ENCODE assay signal across 8 cellular contexts in genomic region chr7:35055733-35056132, GRCh38. TPM values are rescaled to one million over a fixed set of nuclear protein-coding genes. Genes with fewer than 3 reads are reported as not detected.
A peak's percentile ranks its signal among the peaks of the same experiment; 100 is the strongest.
DNase-seq lines count a peak whose midpoint lies in the region; ATAC-seq and TF ChIP-seq lines count a peak whose summit lies in the region.
"Not testable (repeated sequence)": the region's sequence is repeated elsewhere in the genome, so short reads cannot be mapped to it uniquely, and the experiment has no call there.

No MANE protein-coding gene starts in this region.

- not testable (repeated sequence) for H3F3A ChIP-seq in GM23338 (replicated peaks; ENCODE audit: low read depth); neural progenitor cell (ENCODE audit: low read depth)

- H3K4me3 Mint-ChIP-seq in GM23338, neural progenitor cell: not testable (repeated sequence)

- intact Hi-C loops in OCI-LY7 (cut with micrococcal nuclease; ENCODE audit: unreplicated experiment), result not testable (repeated sequence)

- not testable (repeated sequence) for H3K79me2 ChIP-seq in GM23338 (replicated peaks; ENCODE audit: insufficient read depth); OCI-LY7 (ENCODE audit: insufficient read depth, low read depth, low read length); neural progenitor cell (ENCODE audit: low read depth)

- CTCF ChIA-PET in OCI-LY7 (lab: Charles Lee; ENCODE audit: unreplicated experiment), result not testable (repeated sequence)

- not testable (repeated sequence) for H3K36me3 ChIP-seq in GM06990 (ENCODE audit: control insufficient read depth, insufficient read depth, low read length); GM23338 (ENCODE audit: insufficient read depth); OCI-LY7 (ENCODE audit: insufficient read depth, low read length); neural progenitor cell

- not testable (repeated sequence) for H3K9me3 ChIP-seq in OCI-LY7 (ENCODE audit: low read length); neural progenitor cell (ENCODE audit: low read depth)

- H3K4me1 Mint-ChIP-seq in GM23338, result peaks cover 18% of the 10 kb centered on the region
- not testable (repeated sequence) for H3K4me1 Mint-ChIP-seq in neural progenitor cell

- not testable (repeated sequence) for H3K36me3 Mint-ChIP-seq in GM23338 (ENCODE audit: low read depth); neural progenitor cell

- not testable (repeated sequence) for H3K4me2 ChIP-seq in GM23338; OCI-LY7 (ENCODE audit: low read length); neural progenitor cell

- not testable (repeated sequence) for H3K9me3 Mint-ChIP-seq in GM23338, neural progenitor cell

- not testable (repeated sequence) for H3K27me3 ChIP-seq in GM06990 (replicated peaks; ENCODE audit: control insufficient read depth, insufficient read depth, low read length); GM23338 (ENCODE audit: insufficient read depth); neural progenitor cell

- not testable (repeated sequence) for H3K4me3 ChIP-seq in GM06990 (replicated peaks; ENCODE audit: low read depth, low read length); GM23338; OCI-LY7 (ENCODE audit: low read depth, low read length, poor library complexity, severe bottlenecking); astrocyte of the cerebellum (ENCODE audit: low read depth, low read length); fibroblast of pulmonary artery (replicated peaks; ENCODE audit: low read depth, low read length); neural progenitor cell

- H2AFZ ChIP-seq in GM23338; OCI-LY7 (ENCODE audit: low read length); neural progenitor cell (replicated peaks): not testable (repeated sequence)

- H3K9ac ChIP-seq in neural progenitor cell, result not testable (repeated sequence)

- in situ Hi-C loops in ACHN (cut with HindIII; ENCODE audit: low pct_ligation_motif_present, low pct_unique_long_range_greater_than_20kb, low sequenced_read_pairs); astrocyte of the cerebellum (cut with HindIII; ENCODE audit: low sequenced_read_pairs): not testable (repeated sequence)

- DNase-seq in ACHN, result peak; percentile 23
- not testable (repeated sequence) for DNase-seq in GM06990 (ENCODE audit: extremely low read depth, insufficient read length); astrocyte of the cerebellum (ENCODE audit: low read depth); fibroblast of pulmonary artery (ENCODE audit: low read depth)
- DNase-seq in GM23338 (ENCODE audit: low spot score), result peak; percentile 45
- DNase-seq in OCI-LY7 (ENCODE audit: low spot score), result peak; percentile 7
- peak; percentile 26 for DNase-seq in neural progenitor cell (ENCODE audit: low spot score)

- POLR2A ChIA-PET in OCI-LY7 (lab: Charles Lee), result not testable (repeated sequence)

- H4K20me1 ChIP-seq in GM23338 (replicated peaks; ENCODE audit: insufficient read depth); OCI-LY7 (ENCODE audit: insufficient read depth, low read length); neural progenitor cell (ENCODE audit: low read depth): not testable (repeated sequence)

- ATAC-seq in GM23338, result peak; percentile 78

- BruUV-seq in OCI-LY7 (replicated peaks; lab: Mats Ljungman, UMichigan), result not testable (repeated sequence)

- H3K27ac Mint-ChIP-seq in GM23338, neural progenitor cell: not testable (repeated sequence)

- H3K27ac ChIP-seq in GM23338 (ENCODE audit: low read depth); OCI-LY7 (ENCODE audit: low read depth, low read length, poor library complexity, severe bottlenecking); neural progenitor cell: not testable (repeated sequence)

- not testable (repeated sequence) for H3K9me2 ChIP-seq in GM23338 (ENCODE audit: insufficient read depth); OCI-LY7 (ENCODE audit: insufficient read depth, low read length)

- H3K27me3 Mint-ChIP-seq in GM23338 (ENCODE audit: insufficient read depth, low read depth, poor library complexity); neural progenitor cell (ENCODE audit: insufficient read depth, low read depth): not testable (repeated sequence)

- not testable (repeated sequence) for H3K4me1 ChIP-seq in GM23338 (ENCODE audit: insufficient read depth); OCI-LY7 (ENCODE audit: insufficient read depth, low read length, poor library complexity, severe bottlenecking)
- peaks cover 11% of the 10 kb centered on the region for H3K4me1 ChIP-seq in neural progenitor cell

- TF ChIP-seq CTCF in GM06990 (IDR thresholded peaks at IDR 0.05; ENCODE audit: insufficient read depth, low read length, poor library complexity, severe bottlenecking), result peak; percentile 36
- TF ChIP-seq CTCF in GM23338 (conservative IDR thresholded peaks at IDR 0.05; ENCODE audit: low read depth in 2 of 2), result peak; percentile 63 to 79
- TF ChIP-seq CTCF in LNCAP (IDR thresholded peaks at IDR 0.05), result peak; percentile 14; the same call in 1 of the 2 replicates
- peak; percentile 73 for TF ChIP-seq CTCF in OCI-LY7 (conservative IDR thresholded peaks at IDR 0.05; ENCODE audit: low read length)
- peak; percentile 42 for TF ChIP-seq CTCF in astrocyte of the cerebellum (IDR thresholded peaks at IDR 0.05; ENCODE audit: low read depth, low read length, missing control alignments)
- TF ChIP-seq CTCF in fibroblast of pulmonary artery (IDR thresholded peaks at IDR 0.05; ENCODE audit: low read length, missing control alignments), result peak; percentile 37
- peak; percentile 72 for TF ChIP-seq CTCF in neural progenitor cell (IDR thresholded peaks at IDR 0.05)

RNA-seq across cellular contexts. Expression of gene DPY19L1, which starts 18.4 kb away (rescaled TPM):
- total RNA-seq in GM23338 (2014; rRNA removed; shearing (Covaris generic)), result 20.2 and 21.2 TPM in 2 replicates
- 4.4 and 6.7 TPM in 2 replicates for polyA plus RNA-seq in GM23338 (2016; fragmentation: Nextera tagmentation; extraction: Ambion mirVana)
- total RNA-seq in OCI-LY7 (2014; rRNA removed; shearing (Covaris generic)), result 5.8 and 12.5 TPM in 2 replicates
- 16.7 and 17.6 TPM in 2 replicates for total RNA-seq in OCI-LY7 (2022)
- 30.9 and 48.2 TPM in 2 replicates for total RNA-seq in neural progenitor cell (ENCODE audit: low replicate concordance)

Comparison
In these comparisons a context has a peak if more than half of its experiments do, and no peak if none do; other contexts are left out.
1. CTCF ChIP-seq: peak in every context shown above with its lines; median percentile 73 in OCI-LY7; 72 in neural progenitor cell; 71 in GM23338; 42 in astrocyte of the cerebellum; 37 in fibroblast of pulmonary artery; 36 in GM06990; 14 in LNCAP.